Comparison of ENCODE assay signal across 1 cellular context in the genomic region with DNA sequence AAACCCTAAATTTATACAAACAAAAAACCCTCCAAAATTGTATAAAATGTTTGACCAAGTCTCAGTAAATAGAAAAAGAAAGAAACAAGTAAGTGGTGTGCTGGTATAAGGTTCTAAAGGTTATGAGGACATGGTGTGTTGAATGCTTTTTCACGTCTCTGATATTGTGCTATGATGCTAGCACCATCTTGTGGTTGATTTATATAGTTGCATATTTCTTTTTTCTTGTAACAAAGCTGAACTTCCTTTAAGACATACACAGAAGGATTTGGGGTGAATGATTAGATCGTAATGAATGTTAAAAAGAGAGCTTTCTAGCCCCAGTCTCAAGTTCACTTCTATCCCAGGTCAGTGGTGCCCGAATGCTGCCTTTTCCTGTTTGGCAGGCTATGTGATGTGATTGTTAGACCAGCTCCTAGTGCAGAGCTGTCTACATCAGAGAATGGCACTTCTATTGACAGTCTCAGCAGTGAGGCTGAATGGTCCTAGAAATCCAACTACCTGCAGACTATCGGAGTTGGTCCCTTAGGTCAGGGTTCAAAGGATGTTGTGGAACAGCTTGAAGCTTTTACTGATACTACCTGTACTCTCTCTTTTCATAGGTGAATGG.
TF ChIP-seq lines count a peak whose summit lies in the region.

No MANE protein-coding gene starts in this region.

TF ChIP-seq in WTC11, 78 proteins besides CTCF, POLR2A, EP300 and RAD21:
- TF ChIP-seq SMAD4 (CRISPR knock-in tag; IDR thresholded peaks at IDR 0.05) (no peak), ZNF219 (CRISPR knock-in tag; IDR thresholded peaks at IDR 0.05; ENCODE audit: borderline replicate concordance) (no peak), NFYB (CRISPR knock-in tag; conservative IDR thresholded peaks at IDR 0.05; ENCODE audit: low read depth) (no peak), NR2C2 (CRISPR knock-in tag; IDR thresholded peaks at IDR 0.05) (no peak), ZNF138 (CRISPR knock-in tag; conservative IDR thresholded peaks at IDR 0.05) (no peak), FOXP1 (CRISPR knock-in tag; IDR thresholded peaks at IDR 0.05; ENCODE audit: borderline replicate concordance) (no peak), TCF7 (CRISPR knock-in tag; IDR thresholded peaks at IDR 0.05; ENCODE audit: low read depth) (no peak)
- TF ChIP-seq, protein P1, sequence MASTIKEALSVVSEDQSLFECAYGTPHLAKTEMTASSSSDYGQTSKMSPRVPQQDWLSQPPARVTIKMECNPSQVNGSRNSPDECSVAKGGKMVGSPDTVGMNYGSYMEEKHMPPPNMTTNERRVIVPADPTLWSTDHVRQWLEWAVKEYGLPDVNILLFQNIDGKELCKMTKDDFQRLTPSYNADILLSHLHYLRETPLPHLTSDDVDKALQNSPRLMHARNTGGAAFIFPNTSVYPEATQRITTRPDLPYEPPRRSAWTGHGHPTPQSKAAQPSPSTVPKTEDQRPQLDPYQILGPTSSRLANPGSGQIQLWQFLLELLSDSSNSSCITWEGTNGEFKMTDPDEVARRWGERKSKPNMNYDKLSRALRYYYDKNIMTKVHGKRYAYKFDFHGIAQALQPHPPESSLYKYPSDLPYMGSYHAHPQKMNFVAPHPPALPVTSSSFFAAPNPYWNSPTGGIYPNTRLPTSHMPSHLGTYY (CRISPR knock-in tag; IDR thresholded peaks at IDR 0.05) = no peak
- TF ChIP-seq, protein P2, sequence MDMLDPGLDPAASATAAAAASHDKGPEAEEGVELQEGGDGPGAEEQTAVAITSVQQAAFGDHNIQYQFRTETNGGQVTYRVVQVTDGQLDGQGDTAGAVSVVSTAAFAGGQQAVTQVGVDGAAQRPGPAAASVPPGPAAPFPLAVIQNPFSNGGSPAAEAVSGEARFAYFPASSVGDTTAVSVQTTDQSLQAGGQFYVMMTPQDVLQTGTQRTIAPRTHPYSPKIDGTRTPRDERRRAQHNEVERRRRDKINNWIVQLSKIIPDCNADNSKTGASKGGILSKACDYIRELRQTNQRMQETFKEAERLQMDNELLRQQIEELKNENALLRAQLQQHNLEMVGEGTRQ (CRISPR knock-in tag; IDR thresholded peaks at IDR 0.05) = no peak
- TF ChIP-seq, protein P3, sequence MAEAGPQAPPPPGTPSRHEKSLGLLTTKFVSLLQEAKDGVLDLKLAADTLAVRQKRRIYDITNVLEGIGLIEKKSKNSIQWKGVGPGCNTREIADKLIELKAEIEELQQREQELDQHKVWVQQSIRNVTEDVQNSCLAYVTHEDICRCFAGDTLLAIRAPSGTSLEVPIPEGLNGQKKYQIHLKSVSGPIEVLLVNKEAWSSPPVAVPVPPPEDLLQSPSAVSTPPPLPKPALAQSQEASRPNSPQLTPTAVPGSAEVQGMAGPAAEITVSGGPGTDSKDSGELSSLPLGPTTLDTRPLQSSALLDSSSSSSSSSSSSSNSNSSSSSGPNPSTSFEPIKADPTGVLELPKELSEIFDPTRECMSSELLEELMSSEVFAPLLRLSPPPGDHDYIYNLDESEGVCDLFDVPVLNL (CRISPR knock-in tag; IDR thresholded peaks at IDR 0.05; ENCODE audit: borderline replicate concordance, low read depth) = no peak
- TF ChIP-seq, protein P4, sequence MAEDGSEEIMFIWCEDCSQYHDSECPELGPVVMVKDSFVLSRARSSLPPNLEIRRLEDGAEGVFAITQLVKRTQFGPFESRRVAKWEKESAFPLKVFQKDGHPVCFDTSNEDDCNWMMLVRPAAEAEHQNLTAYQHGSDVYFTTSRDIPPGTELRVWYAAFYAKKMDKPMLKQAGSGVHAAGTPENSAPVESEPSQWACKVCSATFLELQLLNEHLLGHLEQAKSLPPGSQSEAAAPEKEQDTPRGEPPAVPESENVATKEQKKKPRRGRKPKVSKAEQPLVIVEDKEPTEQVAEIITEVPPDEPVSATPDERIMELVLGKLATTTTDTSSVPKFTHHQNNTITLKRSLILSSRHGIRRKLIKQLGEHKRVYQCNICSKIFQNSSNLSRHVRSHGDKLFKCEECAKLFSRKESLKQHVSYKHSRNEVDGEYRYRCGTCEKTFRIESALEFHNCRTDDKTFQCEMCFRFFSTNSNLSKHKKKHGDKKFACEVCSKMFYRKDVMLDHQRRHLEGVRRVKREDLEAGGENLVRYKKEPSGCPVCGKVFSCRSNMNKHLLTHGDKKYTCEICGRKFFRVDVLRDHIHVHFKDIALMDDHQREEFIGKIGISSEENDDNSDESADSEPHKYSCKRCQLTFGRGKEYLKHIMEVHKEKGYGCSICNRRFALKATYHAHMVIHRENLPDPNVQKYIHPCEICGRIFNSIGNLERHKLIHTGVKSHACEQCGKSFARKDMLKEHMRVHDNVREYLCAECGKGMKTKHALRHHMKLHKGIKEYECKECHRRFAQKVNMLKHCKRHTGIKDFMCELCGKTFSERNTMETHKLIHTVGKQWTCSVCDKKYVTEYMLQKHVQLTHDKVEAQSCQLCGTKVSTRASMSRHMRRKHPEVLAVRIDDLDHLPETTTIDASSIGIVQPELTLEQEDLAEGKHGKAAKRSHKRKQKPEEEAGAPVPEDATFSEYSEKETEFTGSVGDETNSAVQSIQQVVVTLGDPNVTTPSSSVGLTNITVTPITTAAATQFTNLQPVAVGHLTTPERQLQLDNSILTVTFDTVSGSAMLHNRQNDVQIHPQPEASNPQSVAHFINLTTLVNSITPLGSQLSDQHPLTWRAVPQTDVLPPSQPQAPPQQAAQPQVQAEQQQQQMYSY (CRISPR knock-in tag; IDR thresholded peaks at IDR 0.05) = no peak
- TF ChIP-seq, protein P5, sequence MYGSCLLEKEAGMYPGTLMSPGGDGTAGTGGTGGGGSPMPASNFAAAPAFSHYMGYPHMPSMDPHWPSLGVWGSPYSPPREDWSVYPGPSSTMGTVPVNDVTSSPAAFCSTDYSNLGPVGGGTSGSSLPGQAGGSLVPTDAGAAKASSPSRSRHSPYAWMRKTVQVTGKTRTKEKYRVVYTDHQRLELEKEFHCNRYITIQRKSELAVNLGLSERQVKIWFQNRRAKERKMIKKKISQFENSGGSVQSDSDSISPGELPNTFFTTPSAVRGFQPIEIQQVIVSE (CRISPR knock-in tag; IDR thresholded peaks at IDR 0.05; ENCODE audit: borderline replicate concordance) = no peak
- TF ChIP-seq, protein P6, sequence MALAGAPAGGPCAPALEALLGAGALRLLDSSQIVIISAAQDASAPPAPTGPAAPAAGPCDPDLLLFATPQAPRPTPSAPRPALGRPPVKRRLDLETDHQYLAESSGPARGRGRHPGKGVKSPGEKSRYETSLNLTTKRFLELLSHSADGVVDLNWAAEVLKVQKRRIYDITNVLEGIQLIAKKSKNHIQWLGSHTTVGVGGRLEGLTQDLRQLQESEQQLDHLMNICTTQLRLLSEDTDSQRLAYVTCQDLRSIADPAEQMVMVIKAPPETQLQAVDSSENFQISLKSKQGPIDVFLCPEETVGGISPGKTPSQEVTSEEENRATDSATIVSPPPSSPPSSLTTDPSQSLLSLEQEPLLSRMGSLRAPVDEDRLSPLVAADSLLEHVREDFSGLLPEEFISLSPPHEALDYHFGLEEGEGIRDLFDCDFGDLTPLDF (CRISPR knock-in tag; IDR thresholded peaks at IDR 0.05) = no peak
